ENCODE assay signal across 8 cellular contexts in genomic region chr3:46488735-46489361, GRCh38. TPM values are rescaled to one million over a fixed set of nuclear protein-coding genes. Genes with fewer than 3 reads are reported as not detected.
DNase-seq lines count a peak whose midpoint lies in the region; ATAC-seq and TF ChIP-seq lines count a peak whose summit lies in the region.

No MANE protein-coding gene starts in this region.

- TF ChIP-seq CTCF in omental fat pad (IDR thresholded peaks at IDR 0.05) (peak in 2 of 3 donors; percentile 34 to 92), testis (IDR thresholded peaks at IDR 0.05) (peak; percentile 77 to 88 (median 81))

- H3K4me1 ChIP-seq in testis = no peaks in the 10 kb centered on the region

- TF ChIP-seq POLR2A in testis (IDR thresholded peaks at IDR 0.05) = no peak

- DNase-seq in ELR (ENCODE audit: low read depth) (peak; percentile 95), H4 (ENCODE audit: low spot score) (peak; percentile 66), LoVo (ENCODE audit: low spot score) (peak; percentile 87), SIG-M5 (lab: John Stamatoyannopoulos, UW) (peak; percentile 23), activated gamma-delta T cell (lab: John Stamatoyannopoulos, UW) (peak; percentile 40), foreskin melanocyte (peak; percentile 71), omental fat pad (ENCODE audit: low spot score) (peak; percentile 85), testis (peak; percentile 93)

- intact Hi-C loops in testis (cut with DNase I; ENCODE audit: low total_unique reads) = no loop called here

- 11 to 14% methylated on average over 17 to 26 of the region's 26 CpGs for WGBS in testis, 2 donors

- no peaks in the 10 kb centered on the region for H3K27me3 ChIP-seq in testis

- no peaks in the 10 kb centered on the region for H3K36me3 ChIP-seq in testis (ENCODE audit: low read depth, missing control alignments)

- H3K27ac ChIP-seq in testis = no peak overlapping the region

- no peak overlapping the region for H3K4me3 ChIP-seq in testis

- H3K9me3 ChIP-seq in testis = no peaks in the 10 kb centered on the region

- peak; percentile 84 for ATAC-seq in omental fat pad (ENCODE audit: low FRiP score)

RNA-seq across cellular contexts. Expression of gene RTP3, which starts 8.9 kb away (rescaled TPM):
- total RNA-seq in H4 (2014; rRNA removed; shearing (Covaris generic)) = 0.06 and 0.41 TPM in 2 replicates
- not detected for total RNA-seq in omental fat pad
- 1 to 10 TPM in 1 of 2 donors, under 1 TPM in 1; 0.50 to 1.1 TPM for total RNA-seq in testis
- 2.0 TPM for polyA plus RNA-seq in testis (ENCODE audit: insufficient read depth, low read depth, low replicate concordance)

RNA-seq across cellular contexts. Expression of gene LTF, which starts 24.1 kb away (rescaled TPM):
- not detected in 2 replicates for total RNA-seq in H4 (2014; rRNA removed; shearing (Covaris generic))
- total RNA-seq in omental fat pad (1 to 10 TPM; 3.0 to 9.6 (median 6.9) TPM), testis (under 1 TPM; 0.31 to 0.43 TPM)
- 7.8 TPM for polyA plus RNA-seq in testis (ENCODE audit: insufficient read depth, low read depth, low replicate concordance)

Comparison
In these comparisons a context has a peak if more than half of its experiments do, and no peak if none do; other contexts are left out.
1. DNase-seq: peak in every context shown above with its lines; median percentile 95 in ELR; 93 in testis; 87 in LoVo; 85 in omental fat pad; 71 in foreskin melanocyte; 66 in H4; 40 in activated gamma-delta T cell; 23 in SIG-M5.